ENCODE assay signal across 1 cellular context in genomic region chr9:16496908-16497307, GRCh38.
TF ChIP-seq lines count a peak whose summit lies in the region.

No MANE protein-coding gene starts in this region.

TF ChIP-seq in SK-N-SH treated with all-trans-retinoic acid at 6 μM for 48 hours, 23 proteins besides CTCF, POLR2A, EP300 and RAD21 (continued from another document):
- TF ChIP-seq PATZ1 (CRISPR knock-in tag; IDR thresholded peaks at IDR 0.05; ENCODE audit: borderline replicate concordance) (no peak), OSR1 (CRISPR knock-in tag; IDR thresholded peaks at IDR 0.05) (no peak), ESRRG (CRISPR knock-in tag; IDR thresholded peaks at IDR 0.05) (no peak), GLIS3 (CRISPR knock-in tag; IDR thresholded peaks at IDR 0.05) (no peak), TSHZ2 (CRISPR knock-in tag; IDR thresholded peaks at IDR 0.05) (no peak), SNAI2 (CRISPR knock-in tag; IDR thresholded peaks at IDR 0.05) (no peak), CREB5 (CRISPR knock-in tag; IDR thresholded peaks at IDR 0.05; ENCODE audit: low read depth) (no peak), ZNF8 (CRISPR knock-in tag; IDR thresholded peaks at IDR 0.05) (no peak), ISL1 (CRISPR knock-in tag; IDR thresholded peaks at IDR 0.05) (no peak), CSDC2 (CRISPR knock-in tag; IDR thresholded peaks at IDR 0.05) (no peak)
